Comparison of ENCODE assay signal across 32 cellular contexts in the genomic region with DNA sequence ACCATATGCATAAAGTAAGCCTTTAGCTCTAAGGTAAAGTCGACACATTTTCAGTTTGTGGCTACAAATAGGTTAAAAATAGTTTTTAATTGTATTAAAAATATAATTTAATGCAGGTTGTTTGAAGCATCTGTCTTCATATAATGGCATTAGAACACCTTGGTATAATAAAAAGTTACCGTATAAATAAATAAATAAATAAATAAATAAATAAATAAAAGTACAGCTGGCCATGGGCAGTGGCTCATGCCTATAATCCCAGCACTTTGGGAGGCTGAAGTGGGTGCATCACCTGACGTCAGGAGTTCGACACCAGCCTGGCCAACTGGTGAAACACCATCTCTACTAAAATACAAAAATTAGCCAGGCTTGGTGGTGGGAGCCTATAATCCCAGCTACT.
"Had no signal": no experiment of that assay in that cellular context is flagged by ENCODE, and none has a peak within 500 bp of the region (broad histone marks: within the 10 kb centered on the region; RNA-seq: fewer than 3 reads in every experiment).

No MANE protein-coding gene starts in this region.

- FAIRE-seq: astrocyte, bronchial epithelial cell had no signal

- H3K27ac ChIP-seq: adrenal gland, ascending aorta, body of pancreas, brain microvascular endothelial cell, breast epithelium, cardiac muscle cell had no signal

- DNase-seq: activated effector memory CD4-positive, alpha-beta T cell treated with anti-CD3 and anti-CD28 coated beads, Interleukin-2, amount 50 U/mL, for 16 hours; activated effector memory CD4-positive, alpha-beta T cell treated with Interleukin-2 at 50 U/mL for 16 hours; activated gamma-delta T cell; activated gamma-delta T cell treated with Interleukin-2 at 50 U/mL for 16 hours; activated naive CD4-positive, alpha-beta T cell; activated naive CD4-positive, alpha-beta T cell treated with anti-CD3 and anti-CD28 coated beads for 36 hours; activated naive CD4-positive, alpha-beta T cell treated with anti-CD3 and anti-CD28 coated beads, Interleukin-2, amount 10 ng/mL, durations not matched to agents 7 days and 5 days; activated naive CD4-positive, alpha-beta T cell treated with anti-CD3 and anti-CD28 coated beads, Interleukin-2, amount 50 U/mL, for 16 hours; activated naive CD4-positive, alpha-beta T cell treated with Interleukin-2 at 50 U/mL for 16 hours; activated naive CD8-positive, alpha-beta T cell treated with anti-CD3 and anti-CD28 coated beads for 36 hours; activated naive CD8-positive, alpha-beta T cell treated with anti-CD3 and anti-CD28 coated beads, Interleukin-2, amount 10 ng/mL, durations not matched to agents 7 days and 5 days; activated naive CD8-positive, alpha-beta T cell treated with anti-CD3 and anti-CD28 coated beads, Interleukin-2, amount 50 U/mL, for 24 hours; activated T-cell treated with anti-CD3 and anti-CD28 coated beads, Interleukin-2, amount 50 U/mL, for 4 hours; activated T-cell treated with anti-CD3 and anti-CD28 coated beads, Interleukin-2, amount 50 U/mL, for 48 hours; activated T-cell treated with anti-CD3 and anti-CD28 coated beads, Interleukin-2, amount 50 U/mL, for 72 hours; adrenal gland; amniotic stem cell; amygdala; anterior cingulate cortex; aorta; body of pancreas; brain microvascular endothelial cell; caudate nucleus; central memory CD4-positive, alpha-beta T cell; cerebellar nuclear complex had no signal

- H3K4me3 ChIP-seq: adrenal gland, ascending aorta, body of pancreas, breast epithelium, cardiac muscle cell had no signal

- H3K9me3 ChIP-seq: adrenal gland, ascending aorta, body of pancreas, breast epithelium had no signal

- ATAC-seq: activated naive CD4-positive, alpha-beta T cell treated with anti-CD3 and anti-CD28 coated beads, Interleukin-2, amount 50 U/mL, for 72 hours; activated naive CD8-positive, alpha-beta T cell treated with anti-CD3 and anti-CD28 coated beads, Interleukin-2, amount 50 U/mL, for 24 hours; activated T-cell treated with anti-CD3 and anti-CD28 coated beads, Interleukin-2, amount 50 U/mL, for 4 hours; activated T-cell treated with anti-CD3 and anti-CD28 coated beads, Interleukin-2, amount 50 U/mL, for 72 hours; activated T-helper 17 cell treated with anti-CD3 and anti-CD28 coated beads, Interleukin-2, amount 50 U/mL, for 72 hours; body of pancreas had no signal

- H3K4me1 ChIP-seq: adrenal gland, ascending aorta, body of pancreas, breast epithelium had no signal
